In genomic region chr5:147906326-147907095, GRCh38 we compare ENCODE assay signal across 14 cellular contexts. TPM values are rescaled to one million over a fixed set of nuclear protein-coding genes. Genes with fewer than 3 reads are reported as not detected.
DNase-seq lines count a peak whose midpoint lies in the region; ATAC-seq and TF ChIP-seq lines count a peak whose summit lies in the region.
"Had no signal": no experiment of that assay in that cellular context is flagged by ENCODE, and none has a peak within 500 bp of the region (broad histone marks: within the 10 kb centered on the region; RNA-seq: fewer than 3 reads in every experiment).

Gene C5orf46 (minus strand): TSS chr5:147906538. CDS start chr5:147906501, 37 bp downstream.

- WGBS in right cardiac atrium: 54% methylated on average over 8 of the region's 8 CpGs

- in situ Hi-C loops in HAP-1 (cut with MboI; ENCODE audit: low sequenced_read_pairs): no loop called here

- H3K36me3 ChIP-seq in tibial artery (no peaks in the 10 kb centered on the region), HAP-1 (replicated peaks) (no peaks in the 10 kb centered on the region)

- H3K4me1 ChIP-seq in right cardiac atrium (ENCODE audit: control insufficient read depth, insufficient read depth, low read length) (peaks cover 2% of the 10 kb centered on the region), tibial artery (peaks cover 0 to 18% (median 2%) of the 10 kb centered on the region in 4 donors), HAP-1 (no peaks in the 10 kb centered on the region)

- POLR2A ChIA-PET in MCF 10A (lab: Yijun Ruan, JAX): interaction anchor here (0.7 to 2.0 kb wide), 7 partner anchors 9 to 188 kb away, joined by 3 to 10 read pairs (median 5); no protein-coding TSS in a partner anchor

- peaks cover 39% of the 10 kb centered on the region for H3K4me1 Mint-ChIP-seq in MCF 10A (ENCODE audit: insufficient read depth, unreplicated experiment)
- H3K4me1 Mint-ChIP-seq: central memory CD8-positive, alpha-beta T cell; stimulated activated naive CD8-positive, alpha-beta T cell treated with anti-CD3 and anti-CD28 coated beads, Interleukin-15, amount 100 ng/mL, for 72 hours had no signal

- H3K4me3 ChIP-seq in right cardiac atrium (ENCODE audit: low read length) (peak within 1 kb of the TSS; percentile 15), tibial artery (peak within 1 kb of the TSS; percentile 0 to 2), HAP-1 (no peak within 1 kb of the TSS)

- peak within 1 kb of the TSS; percentile 69 for H3K4me3 Mint-ChIP-seq in MCF 10A (ENCODE audit: unreplicated experiment)
- H3K4me3 Mint-ChIP-seq: central memory CD8-positive, alpha-beta T cell; natural killer cell treated with Interleukin-12 subunit alpha and Interleukin-12 subunit beta and Interleukin-15 and Interleukin-18, amount 100 ng/mL, for 72 hours; stimulated activated naive CD8-positive, alpha-beta T cell treated with anti-CD3 and anti-CD28 coated beads, Interleukin-15, amount 100 ng/mL, for 72 hours had no signal

- H3K27me3 ChIP-seq in right cardiac atrium (ENCODE audit: control insufficient read depth, insufficient read depth): no peaks in the 10 kb centered on the region
- no peaks in the 10 kb centered on the region for H3K27me3 ChIP-seq in tibial artery
- H3K27me3 ChIP-seq in HAP-1 (ENCODE audit: low read depth): no peaks in the 10 kb centered on the region

- no peaks in the 10 kb centered on the region for H3K36me3 Mint-ChIP-seq in MCF 10A (ENCODE audit: insufficient read depth, unreplicated experiment)
- H3K36me3 Mint-ChIP-seq: natural killer cell treated with Interleukin-12 subunit alpha and Interleukin-12 subunit beta and Interleukin-15 and Interleukin-18, amount 100 ng/mL, for 72 hours had no signal

- no peak within 1 kb of the TSS for H3K27ac ChIP-seq in right cardiac atrium (ENCODE audit: low read length)
- H3K27ac ChIP-seq in tibial artery: peak within 1 kb of the TSS in 1 of 2 donors; percentile 37

- H3K9me3 Mint-ChIP-seq in MCF 10A (ENCODE audit: unreplicated experiment): no peaks in the 10 kb centered on the region
- H3K9me3 Mint-ChIP-seq: central memory CD8-positive, alpha-beta T cell; natural killer cell treated with Interleukin-12 subunit alpha and Interleukin-12 subunit beta and Interleukin-15 and Interleukin-18, amount 100 ng/mL, for 72 hours; stimulated activated naive CD8-positive, alpha-beta T cell treated with anti-CD3 and anti-CD28 coated beads, Interleukin-15, amount 100 ng/mL, for 72 hours had no signal

- BruUV-seq in MCF 10A (replicated peaks; lab: Mats Ljungman, UMichigan): no TSS peak

- H3K9me3 ChIP-seq in right cardiac atrium (ENCODE audit: control insufficient read depth, low read length): no peaks in the 10 kb centered on the region
- no peaks in the 10 kb centered on the region for H3K9me3 ChIP-seq in tibial artery
- H3K9me3 ChIP-seq in HAP-1: no peaks in the 10 kb centered on the region

- CTCF ChIA-PET in MCF 10A (lab: Yijun Ruan, JAX): interaction anchor here (0.6 to 1.8 kb wide), 4 partner anchors 19 to 273 kb away, joined by 3 to 15 read pairs (median 8); no protein-coding TSS in a partner anchor

- peak within 1 kb of the TSS; percentile 85 for H3K27ac Mint-ChIP-seq in MCF 10A (ENCODE audit: low read depth, unreplicated experiment)
- H3K27ac Mint-ChIP-seq: natural killer cell treated with Interleukin-12 subunit alpha and Interleukin-12 subunit beta and Interleukin-15 and Interleukin-18, amount 100 ng/mL, for 72 hours; stimulated activated naive CD8-positive, alpha-beta T cell treated with anti-CD3 and anti-CD28 coated beads, Interleukin-15, amount 100 ng/mL, for 72 hours had no signal

- intact Hi-C loops in MCF 10A (cut with micrococcal nuclease): loop anchor here (2.0 kb wide), 1 partner anchor 20 kb away; no protein-coding TSS in a partner anchor
- intact Hi-C loops in right cardiac atrium (cut with DNase I): no loop called here
- intact Hi-C loops in tibial artery (cut with DNase I; ENCODE audit: low total_unique reads): no loop called here

- DNase-seq in HuH-7 (ENCODE audit: low spot score) (peak; percentile 14), MCF 10A (ENCODE audit: unreplicated experiment) (peak; percentile 75), right cardiac atrium (no peak), tibial artery (no peak), NCI-H446 treated with DMSO at 0.1 percent for 48 hours (lab: John Stamatoyannopoulos, UW) (no peak), HAP-1 (ENCODE audit: low spot score in 2 of 2) (no peak)
- DNase-seq: hypothalamus; NCI-H748 treated with DMSO at 0.1 percent for 48 hours; stimulated activated naive CD8-positive, alpha-beta T cell treated with anti-CD3 and anti-CD28 coated beads, Interleukin-15, amount 100 ng/mL, for 72 hours; T1000 had no signal

- H3K27me3 Mint-ChIP-seq in MCF 10A (ENCODE audit: insufficient read depth, unreplicated experiment): no peaks in the 10 kb centered on the region
- H3K27me3 Mint-ChIP-seq: central memory CD8-positive, alpha-beta T cell; stimulated activated naive CD8-positive, alpha-beta T cell treated with anti-CD3 and anti-CD28 coated beads, Interleukin-15, amount 100 ng/mL, for 72 hours had no signal

- no peak for TF ChIP-seq CTCF in MCF 10A (IDR thresholded peaks at IDR 0.05; ENCODE audit: unreplicated experiment)
- TF ChIP-seq CTCF in tibial artery (IDR thresholded peaks at IDR 0.05): no peak

- ATAC-seq in right cardiac atrium (peak; percentile 60), HG03175 (IDR thresholded peaks at IDR 0.05; ENCODE audit: unreplicated experiment) (no peak), GM21529 (IDR thresholded peaks at IDR 0.05; ENCODE audit: unreplicated experiment) (no peak)
- ATAC-seq: natural killer cell treated with Interleukin-12 subunit alpha and Interleukin-12 subunit beta and Interleukin-15 and Interleukin-18, amount 100 ng/mL, for 72 hours; stimulated activated naive CD8-positive, alpha-beta T cell treated with anti-CD3 and anti-CD28 coated beads, Interleukin-15, amount 100 ng/mL, for 72 hours had no signal

RNA-seq across cellular contexts. Expression of gene C5orf46, which starts in this region (rescaled TPM):
- 2.1 and 5.7 TPM in 2 replicates for total RNA-seq in MCF 10A (2022)
- 1 to 10 TPM; 1.5 to 3.5 (median 2.6) TPM for total RNA-seq in right cardiac atrium
- polyA plus RNA-seq in right cardiac atrium: 6.0 TPM
- total RNA-seq: natural killer cell treated with Interleukin-12 subunit alpha and Interleukin-12 subunit beta and Interleukin-15 and Interleukin-18, amount 100 ng/mL, for 72 hours had no signal

Comparison
In these comparisons a context has a peak if more than half of its experiments do, and no peak if none do; other contexts are left out.
1. DNase-seq: peak in HuH-7 (single experiment) and MCF 10A (single experiment); none in right cardiac atrium (0 of 3), tibial artery (0 of 2), NCI-H446 treated with DMSO at 0.1 percent for 48 hours (single experiment) and HAP-1 (0 of 2).
2. ATAC-seq: peak in right cardiac atrium (2 of 2); none in HG03175 (single experiment) and GM21529 (single experiment).